In the genomic region with DNA sequence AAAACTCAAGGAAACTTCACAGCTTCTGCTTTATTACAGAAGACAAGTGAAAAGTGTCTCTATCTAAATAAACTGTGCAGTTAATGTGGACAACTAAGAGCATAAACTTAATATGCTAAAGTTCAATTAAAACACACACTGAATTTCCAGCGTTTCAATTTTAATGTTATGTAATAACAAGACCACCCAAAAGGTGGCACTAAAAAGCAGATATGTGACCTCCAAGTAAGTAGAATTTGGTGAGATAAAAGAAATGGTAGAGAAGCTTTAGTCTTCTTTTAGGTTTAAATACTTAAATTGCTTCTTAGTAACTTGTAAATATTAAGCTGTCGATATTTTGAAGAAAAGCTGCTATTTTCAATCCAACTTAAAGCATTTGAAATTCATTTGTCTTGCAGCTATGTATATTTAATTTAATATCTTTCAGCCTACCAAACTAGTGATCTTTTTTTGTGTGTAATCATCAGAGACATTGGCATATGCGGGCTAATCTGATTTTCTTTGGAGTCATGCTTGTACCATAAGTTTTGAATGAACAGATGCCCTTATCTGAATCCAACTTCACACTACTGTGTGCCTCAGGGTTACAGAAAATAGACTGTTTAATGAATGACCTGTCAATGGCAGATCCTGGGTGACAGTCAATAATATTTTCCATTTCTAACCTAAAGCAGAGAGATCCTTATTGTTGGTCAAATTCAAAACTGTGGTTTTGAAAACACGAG, we compare ENCODE assay signal across 8 cellular contexts. TPM values are rescaled to one million over a fixed set of nuclear protein-coding genes. Genes with fewer than 3 reads are reported as not detected.
A peak's percentile ranks its signal among the peaks of the same experiment; 100 is the strongest.
DNase-seq lines count a peak whose midpoint lies in the region; ATAC-seq and TF ChIP-seq lines count a peak whose summit lies in the region.

No MANE protein-coding gene starts in this region.

- in situ Hi-C loops in SK-MEL-5 (cut with HindIII; ENCODE audit: low pct_unique_long_range_greater_than_20kb, low sequenced_read_pairs) = no loop called here

- ATAC-seq in GM18861 (IDR thresholded peaks at IDR 0.05; ENCODE audit: unreplicated experiment) = no peak
- no peak for ATAC-seq in GM18520 (IDR thresholded peaks at IDR 0.05; ENCODE audit: unreplicated experiment)

- no peak overlapping the region for H3K4me3 ChIP-seq in HFF-Myc (replicated peaks; ENCODE audit: low read depth, low read length)

- peak; percentile 4 for DNase-seq in A172 (ENCODE audit: low spot score)
- peak; percentile 7 for DNase-seq in HFF-Myc (ENCODE audit: extremely low read depth, low read depth)
- DNase-seq in SK-MEL-5 (ENCODE audit: low read depth, low spot score) = peak; percentile 36
- peak; percentile 9 for DNase-seq in hepatic stellate cell (ENCODE audit: low spot score)
- DNase-seq in HT-29 (ENCODE audit: low spot score) = no peak
- no peak for DNase-seq in activated gamma-delta T cell (lab: John Stamatoyannopoulos, UW)

- TF ChIP-seq CTCF in HFF-Myc (IDR thresholded peaks at IDR 0.05; ENCODE audit: low read depth, low read length, missing control alignments) = no peak

RNA-seq across cellular contexts. Expression of gene ADAMTS1, which starts 36.5 kb away (rescaled TPM):
- total RNA-seq in A172 (2014; rRNA removed; shearing (Covaris generic)) = 3.7 and 7.7 TPM in 2 replicates
- 14.0 and 15.9 TPM in 2 replicates for total RNA-seq in SK-MEL-5 (2014; rRNA removed; shearing (Covaris generic))
- polyA plus RNA-seq in SK-MEL-5 (2015; cell fraction: cytosol; rRNA removed) = 11.0 and 14.5 TPM in 2 replicates
- polyA plus RNA-seq in SK-MEL-5 (2015; cell fraction: nucleus; rRNA removed) = 43.7 and 69.3 TPM in 2 replicates
- total RNA-seq in HT-29 (2014; rRNA removed; shearing (Covaris generic)) = not detected in 2 replicates

Comparison
In these comparisons a context has a peak if more than half of its experiments do, and no peak if none do; other contexts are left out.
1. DNase-seq: peak in A172 (single experiment), HFF-Myc (single experiment), SK-MEL-5 (single experiment) and hepatic stellate cell (single experiment); none in HT-29 (single experiment) and activated gamma-delta T cell (single experiment).